In genomic region chr1:11158291-11158690, GRCh38 we compare ENCODE assay signal across 9 cellular contexts. TPM values are rescaled to one million over a fixed set of nuclear protein-coding genes. Genes with fewer than 3 reads are reported as not detected.
DNase-seq lines count a peak whose midpoint lies in the region; TF ChIP-seq lines count a peak whose summit lies in the region.
"Had no signal": no experiment of that assay in that cellular context is flagged by ENCODE, and none has a peak within 500 bp of the region (broad histone marks: within the 10 kb centered on the region; RNA-seq: fewer than 3 reads in every experiment).

No MANE protein-coding gene starts in this region.

- H3K4me1 ChIP-seq in BLaER1 (peaks cover 9% of the 10 kb centered on the region; the same call in 1 of the 2 replicates), SJSA1 (replicated peaks) (peaks cover 18% of the 10 kb centered on the region), esophagus squamous epithelium (peaks cover 19 to 37% (median 26%) of the 10 kb centered on the region in 3 donors)

- H3K27ac ChIP-seq in BLaER1 (no peak overlapping the region), SJSA1 (peak overlapping the region; percentile 61), esophagus squamous epithelium (peak overlapping the region; percentile 51 to 77 (median 64))

- intact Hi-C loops in esophagus squamous epithelium (cut with DNase I), result no loop called here
- intact Hi-C loops in posterior cingulate gyrus (cut with DNase I), result no loop called here

- no peak for TF ChIP-seq POLR2A in esophagus squamous epithelium (IDR thresholded peaks at IDR 0.05)

- H3K36me3 ChIP-seq in BLaER1, result peaks cover 78% of the 10 kb centered on the region
- peaks cover 40% of the 10 kb centered on the region for H3K36me3 ChIP-seq in SJSA1
- peaks cover 0 to 49% (median 0%) of the 10 kb centered on the region in 3 donors for H3K36me3 ChIP-seq in esophagus squamous epithelium

- TF ChIP-seq CTCF in esophagus squamous epithelium (IDR thresholded peaks at IDR 0.05) (no peak), retinal pigment epithelial cell (conservative IDR thresholded peaks at IDR 0.05; ENCODE audit: low read depth, low read length) (peak; percentile 29)

- H3K27me3 ChIP-seq in BLaER1 (no peaks in the 10 kb centered on the region), SJSA1 (replicated peaks) (no peaks in the 10 kb centered on the region), esophagus squamous epithelium (no peaks in the 10 kb centered on the region)

- H3K9me3 ChIP-seq in BLaER1, result no peaks in the 10 kb centered on the region
- H3K9me3 ChIP-seq in SJSA1 (replicated peaks), result no peaks in the 10 kb centered on the region
- no peaks in the 10 kb centered on the region for H3K9me3 ChIP-seq in esophagus squamous epithelium

- H4K20me1 ChIP-seq in BLaER1, result no peaks in the 10 kb centered on the region

- 36 to 66% methylated on average over 3 of the region's 3 CpGs for WGBS in esophagus squamous epithelium, 2 donors

- 0 out of 2 replicates have a peak overlapping the region, but pooled peaks have one; percentile 29 for H3K9ac ChIP-seq in BLaER1

- H3K4me2 ChIP-seq in BLaER1, result peak overlapping the region; percentile 7; the same call in 1 of the 2 replicates

- DNase-seq in SJSA1 (ENCODE audit: low read depth in 1 of 2, low spot score in 2 of 2) (no peak), esophagus squamous epithelium (lab: John Stamatoyannopoulos, UW) (no peak), retinal pigment epithelial cell (ENCODE audit: low read depth) (no peak), NCI-H446 (lab: John Stamatoyannopoulos, UW) (no peak), posterior cingulate gyrus (no peak), EL (no peak), NCI-H187 (lab: John Stamatoyannopoulos, UW) (no peak)
- DNase-seq: T-helper 9 cell had no signal

- H3K4me3 ChIP-seq in BLaER1 (no peak overlapping the region), SJSA1 (no peak overlapping the region), esophagus squamous epithelium (no peak overlapping the region), retinal pigment epithelial cell (ENCODE audit: low read length) (no peak overlapping the region)

RNA-seq across cellular contexts. Expression of gene ANGPTL7, which starts 30.9 kb away (rescaled TPM):
- not detected in 2 replicates for total RNA-seq in SJSA1 (2014; rRNA removed; shearing (Covaris generic))
- total RNA-seq in esophagus squamous epithelium, result 1 to 10 TPM in 2 of 4 donors, not detected in 2; 1.2 to 1.3 TPM

RNA-seq across cellular contexts. Expression of gene EXOSC10, which starts 58.6 kb away (rescaled TPM):
- total RNA-seq in SJSA1 (2014; rRNA removed; shearing (Covaris generic)), result 72.4 and 73.4 TPM in 2 replicates
- 10 to 100 TPM; 32.0 to 62.4 (median 40.8) TPM for total RNA-seq in esophagus squamous epithelium
